ENCODE assay signal across 21 cellular contexts in the genomic region with DNA sequence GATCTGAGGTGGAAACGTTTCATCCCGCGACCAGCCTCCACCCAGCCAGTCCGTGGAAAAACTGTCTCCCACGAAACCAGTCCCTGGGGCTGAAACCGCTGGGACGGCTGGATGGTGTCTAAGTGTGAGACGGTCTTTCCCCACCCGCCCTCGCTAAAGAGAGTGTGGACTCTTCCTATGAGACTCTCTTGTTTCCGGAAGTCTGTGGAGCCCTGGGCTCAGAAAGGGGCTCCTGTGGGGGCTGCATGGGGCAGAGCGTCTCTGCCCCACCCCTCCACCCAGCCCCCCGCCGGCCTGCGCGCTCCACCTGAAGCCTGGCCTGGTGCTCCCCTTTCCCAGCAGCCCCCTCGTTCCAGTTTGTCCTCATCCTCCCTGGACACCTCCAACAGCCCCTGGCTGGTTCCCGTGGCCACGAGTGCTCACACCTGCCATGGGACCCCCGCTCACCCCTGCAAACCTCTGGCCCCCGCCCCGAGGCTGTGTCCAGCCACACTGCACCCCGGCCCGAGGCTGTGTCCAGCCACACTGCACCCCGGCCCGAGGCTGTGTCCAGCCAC. TPM values are rescaled to one million over a fixed set of nuclear protein-coding genes. Genes with fewer than 3 reads are reported as not detected.
DNase-seq lines count a peak whose midpoint lies in the region; TF ChIP-seq lines count a peak whose summit lies in the region.
"Had no signal": no experiment of that assay in that cellular context is flagged by ENCODE, and none has a peak within 500 bp of the region (broad histone marks: within the 10 kb centered on the region; RNA-seq: fewer than 3 reads in every experiment).

No MANE protein-coding gene starts in this region.

- no peak for TF ChIP-seq EP300 in transverse colon (IDR thresholded peaks at IDR 0.05; ENCODE audit: low read depth)

- no peak overlapping the region for H2BK5ac ChIP-seq in mesendoderm (ENCODE audit: low read length)

- intact Hi-C loops in transverse colon (cut with DNase I; ENCODE audit: low total_unique reads), result no loop called here

- H2BK120ac ChIP-seq in mesendoderm (ENCODE audit: low read depth, low read length), result no peak overlapping the region

- no peak overlapping the region for H3K23ac ChIP-seq in mesendoderm (ENCODE audit: low read length)

- CTCF ChIA-PET in RWPE1 (lab: Yijun Ruan, JAX), result no interaction called here

- H3K4me1 ChIP-seq in Karpas-422 (ENCODE audit: low read length) (peaks cover 42% of the 10 kb centered on the region), mesendoderm (ENCODE audit: control insufficient read depth, low read depth, low read length) (peaks cover 5% of the 10 kb centered on the region), transverse colon (no peaks in the 10 kb centered on the region)

- no peak overlapping the region for H3K4ac ChIP-seq in mesendoderm (ENCODE audit: low read depth, low read length)

- no peaks in the 10 kb centered on the region for H4K20me1 ChIP-seq in Karpas-422 (ENCODE audit: insufficient read depth, low read depth, low read length)

- H3K4me3 ChIP-seq in Karpas-422 (ENCODE audit: low read length), result no peak overlapping the region; the same call in 1 of the 2 replicates
- H3K4me3 ChIP-seq in mesendoderm (ENCODE audit: low read length), result no peak overlapping the region
- H3K4me3 ChIP-seq in transverse colon, result no peak overlapping the region
- H3K4me3 ChIP-seq: SK-N-MC had no signal

- no peak overlapping the region for H2BK15ac ChIP-seq in mesendoderm (replicated peaks; ENCODE audit: low read depth)

- no peak overlapping the region for H2AK5ac ChIP-seq in mesendoderm (ENCODE audit: low read length)

- peak overlapping the region; percentile 62 for H3K56ac ChIP-seq in mesendoderm (ENCODE audit: low read length)

- no peaks in the 10 kb centered on the region for H3K9me2 ChIP-seq in Karpas-422 (replicated peaks; ENCODE audit: insufficient read depth, low read length)

- TF ChIP-seq CTCF in transverse colon (IDR thresholded peaks at IDR 0.05) (no peak), RWPE1 (conservative IDR thresholded peaks at IDR 0.05; ENCODE audit: low read depth) (no peak)

- H3K18ac ChIP-seq in mesendoderm (ENCODE audit: low read length), result peak overlapping the region; percentile 7

- no peaks in the 10 kb centered on the region for H3K79me2 ChIP-seq in Karpas-422 (ENCODE audit: low read length)
- H3K79me2 ChIP-seq in mesendoderm (ENCODE audit: control insufficient read depth, insufficient read depth, low read length), result no peaks in the 10 kb centered on the region

- H3K9me3 ChIP-seq in Karpas-422 (ENCODE audit: low read length), result no peaks in the 10 kb centered on the region
- H3K9me3 ChIP-seq in transverse colon, result no peaks in the 10 kb centered on the region

- H3K27ac ChIP-seq in Karpas-422 (ENCODE audit: low read length), result peak overlapping the region; percentile 81
- no peak overlapping the region for H3K27ac ChIP-seq in mesendoderm (ENCODE audit: low read depth, low read length)
- no peak overlapping the region for H3K27ac ChIP-seq in transverse colon
- H3K27ac ChIP-seq in RWPE1, result no peak overlapping the region
- H3K27ac ChIP-seq: 22Rv1, HL-60, KMS-11, SK-N-MC had no signal

- peak overlapping the region; percentile 53 for H3K9ac ChIP-seq in Karpas-422 (ENCODE audit: low read length)
- H3K9ac ChIP-seq in mesendoderm (ENCODE audit: low read length), result no peak overlapping the region
- H3K9ac ChIP-seq: KMS-11 had no signal

- H3K36me3 ChIP-seq in Karpas-422 (ENCODE audit: insufficient read depth, low read length) (no peaks in the 10 kb centered on the region), mesendoderm (ENCODE audit: control insufficient read depth, insufficient read depth, low read length) (no peaks in the 10 kb centered on the region), transverse colon (no peaks in the 10 kb centered on the region)

- no peak for TF ChIP-seq POLR2A in transverse colon (IDR thresholded peaks at IDR 0.05)

- no peaks in the 10 kb centered on the region for H3K79me1 ChIP-seq in mesendoderm (ENCODE audit: low read length)

- in situ Hi-C loops in transverse colon (cut with MboI; ENCODE audit: low pct_ligation_motif_present in 1 of 4, low pct_unique_long_range_greater_than_20kb in 1 of 4, low sequenced_read_pairs in 3 of 4), result no loop called here

- DNase-seq in activated effector memory CD4-positive, alpha-beta T cell treated with anti-CD3 and anti-CD28 coated beads, Interleukin-2, amount 50 U/mL, for 16 hours, result peak; percentile 46
- DNase-seq in activated effector memory CD4-positive, alpha-beta T cell treated with Interleukin-2 at 50 U/mL for 16 hours, result no peak
- no peak for DNase-seq in Karpas-422
- DNase-seq in mesendoderm, result no peak
- peak; percentile 3 for DNase-seq in transverse colon
- DNase-seq in NCI-H526 (lab: John Stamatoyannopoulos, UW), result no peak
- DNase-seq in RWPE1 (ENCODE audit: low spot score), result no peak
- DNase-seq in DMS114 treated with DMSO at 0.1 percent for 48 hours (lab: John Stamatoyannopoulos, UW; ENCODE audit: unreplicated experiment), result no peak
- DNase-seq: AML-193; Calu3; CD4-positive, CD25-positive, alpha-beta regulatory T cell; HFFc6; NCI-H1417 treated with DMSO at 0.1 percent for 48 hours; NCI-H187 treated with DMSO at 0.1 percent for 48 hours; NCI-H2227 treated with DMSO at 0.1 percent for 48 hours; NCI-H524 had no signal

- H3K4me2 ChIP-seq in Karpas-422 (ENCODE audit: low read depth, low read length, poor library complexity, severe bottlenecking), result peak overlapping the region; percentile 44
- peak overlapping the region; percentile 25 for H3K4me2 ChIP-seq in mesendoderm (ENCODE audit: low read length)
- H3K4me2 ChIP-seq: KMS-11 had no signal

- H4K8ac ChIP-seq in mesendoderm (ENCODE audit: low read depth, low read length), result no peak overlapping the region

- POLR2A ChIA-PET in RWPE1 (lab: Yijun Ruan, JAX; ENCODE audit: low non-redundant PET), result no interaction called here

- no CpG with 5 or more reads among the region's 26 CpGs for WGBS in mesendoderm (ENCODE audit: extremely low coverage, insufficient coverage, low lambda C conversion rate)
- WGBS in transverse colon (ENCODE audit: low coverage in 1 of 2), 2 donors, result 85% methylated on average over 23 of the region's 26 CpGs; no CpG with 5 or more reads in 1 of the 2 donors

- H4K5ac ChIP-seq in mesendoderm (ENCODE audit: low read length), result no peak overlapping the region

- H3K27me3 ChIP-seq in Karpas-422 (ENCODE audit: low read length), result no peaks in the 10 kb centered on the region
- no peaks in the 10 kb centered on the region for H3K27me3 ChIP-seq in mesendoderm (ENCODE audit: insufficient read depth, low read length, poor library complexity)
- peaks cover 24% of the 10 kb centered on the region for H3K27me3 ChIP-seq in transverse colon

- H2AFZ ChIP-seq in Karpas-422 (ENCODE audit: low read length), result no peak overlapping the region

RNA-seq across cellular contexts. Expression of gene CFAP46, which starts 28.7 kb away (rescaled TPM):
- 0.22 and 1.5 TPM in 2 replicates for total RNA-seq in Karpas-422 (2014; rRNA removed; shearing (Covaris generic); ENCODE audit: low replicate concordance)
- 1.6 TPM for polyA plus RNA-seq in mesendoderm (2013, experiment 1 of 2)
- 1.2 TPM for polyA plus RNA-seq in mesendoderm (2013, experiment 2 of 2)
- not detected for total RNA-seq in transverse colon
- total RNA-seq: Calu3; CD4-positive, CD25-positive, alpha-beta regulatory T cell; M059J had no signal
- polyA plus RNA-seq: CD4-positive, CD25-positive, alpha-beta regulatory T cell had no signal

Comparison
In these comparisons a context has a peak if more than half of its experiments do, and no peak if none do; other contexts are left out.
1. DNase-seq: peak in activated effector memory CD4-positive, alpha-beta T cell treated with anti-CD3 and anti-CD28 coated beads, Interleukin-2, amount 50 U/mL, for 16 hours (single experiment) and transverse colon (single experiment); none in activated effector memory CD4-positive, alpha-beta T cell treated with Interleukin-2 at 50 U/mL for 16 hours (single experiment), Karpas-422 (single experiment), mesendoderm (single experiment), NCI-H526 (0 of 2), RWPE1 (single experiment) and DMS114 treated with DMSO at 0.1 percent for 48 hours (single experiment).